ENCODE assay signal across 8 cellular contexts in the genomic region with DNA sequence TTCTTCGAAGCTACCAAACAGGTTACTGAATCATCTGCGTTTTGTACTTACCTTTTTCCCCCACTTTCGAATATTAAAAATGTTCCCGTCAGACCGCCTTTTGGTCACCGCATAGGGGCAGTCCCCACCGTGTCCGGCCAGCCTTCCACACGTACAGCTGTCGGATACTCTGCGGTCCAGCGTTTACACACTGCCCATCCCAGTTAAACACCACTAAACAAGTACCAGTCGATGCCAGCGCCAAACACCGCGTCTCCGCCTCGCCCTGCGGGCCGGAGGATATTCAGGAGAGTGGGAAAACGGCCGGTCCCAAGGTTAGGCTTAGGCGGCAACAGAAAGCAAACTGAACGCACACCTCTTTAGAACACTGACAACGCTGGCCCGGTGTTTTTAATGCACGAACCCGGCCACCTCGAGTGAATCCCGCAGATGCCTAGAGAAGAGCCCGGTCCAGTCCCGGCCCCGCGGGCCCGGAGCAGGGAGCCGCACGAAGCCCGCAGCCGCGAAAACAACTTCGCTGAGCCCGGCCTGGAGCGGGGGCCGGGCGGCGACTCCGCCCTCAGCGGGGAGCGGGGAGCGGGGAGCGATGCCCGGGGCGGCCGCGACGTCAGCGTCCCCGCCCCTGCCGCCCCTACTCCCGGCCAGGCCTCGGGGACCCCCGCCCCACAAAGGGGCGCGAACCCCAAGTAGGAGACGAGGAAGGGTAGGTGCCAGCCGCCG. TPM values are rescaled to one million over a fixed set of nuclear protein-coding genes. Genes with fewer than 3 reads are reported as not detected.
DNase-seq lines count a peak whose midpoint lies in the region; ATAC-seq and TF ChIP-seq lines count a peak whose summit lies in the region.

No MANE protein-coding gene starts in this region.

- TF ChIP-seq POLR2A in Peyer's patch (IDR thresholded peaks at IDR 0.05) (peak in 1 of 2 donors; percentile 46), transverse colon (IDR thresholded peaks at IDR 0.05) (peak; percentile 54)

- H2BK15ac ChIP-seq in mesenchymal stem cell (ENCODE audit: low read depth, poor library complexity, severe bottlenecking): peak overlapping the region; percentile 60

- H3K4ac ChIP-seq in mesenchymal stem cell (ENCODE audit: low read depth in 1 of 2, low read length in 2 of 2): peak overlapping the region; percentile 27 to 35

- H4K91ac ChIP-seq in mesenchymal stem cell (ENCODE audit: low read length): peak overlapping the region; percentile 72

- H3K4me3 Mint-ChIP-seq in CD8-positive, alpha-beta T cell: peak overlapping the region; percentile 90

- ATAC-seq in CD8-positive, alpha-beta T cell: peak; percentile 29
- ATAC-seq in GM18858 (IDR thresholded peaks at IDR 0.05; ENCODE audit: unreplicated experiment): peak; percentile 11
- ATAC-seq in HG03159 (IDR thresholded peaks at IDR 0.05; ENCODE audit: unreplicated experiment): peak; percentile 23

- H2BK120ac ChIP-seq in mesenchymal stem cell (ENCODE audit: low read depth, low read length): peak overlapping the region; percentile 89

- peak overlapping the region; percentile 9 for H2BK5ac ChIP-seq in mesenchymal stem cell (ENCODE audit: low read depth, low read length, poor library complexity, severe bottlenecking)

- POLR2A ChIA-PET in CD8-positive, alpha-beta T cell (lab: Charles Lee): interaction anchor here (1.0 to 2.7 kb wide), 4 partner anchors 9 to 33 kb away, joined by 5 to 31 read pairs (median 7); partner anchors contain the start of genes KLHL21 and ZBTB48

- H3K9me3 ChIP-seq in CD8-positive, alpha-beta T cell (ENCODE audit: low read length): no peaks in the 10 kb centered on the region
- no peaks in the 10 kb centered on the region for H3K9me3 ChIP-seq in Peyer's patch
- H3K9me3 ChIP-seq in duodenal mucosa (ENCODE audit: control insufficient read depth in 1 of 2, low read length in 2 of 2): no peaks in the 10 kb centered on the region
- no peaks in the 10 kb centered on the region for H3K9me3 ChIP-seq in mesenchymal stem cell (ENCODE audit: control insufficient read depth, low read length)
- H3K9me3 ChIP-seq in transverse colon: no peaks in the 10 kb centered on the region

- TF ChIP-seq EP300 in transverse colon (IDR thresholded peaks at IDR 0.05; ENCODE audit: low read depth): no peak

- no peak overlapping the region for H3K14ac ChIP-seq in mesenchymal stem cell (ENCODE audit: low read length in 2 of 2)

- peaks cover 6% of the 10 kb centered on the region for H3K36me3 Mint-ChIP-seq in CD8-positive, alpha-beta T cell

- peak overlapping the region in 1 of 2 experiments; percentile 37 for H2BK12ac ChIP-seq in mesenchymal stem cell (ENCODE audit: low read length in 2 of 2)

- peaks cover 4% of the 10 kb centered on the region for H3K79me1 ChIP-seq in mesenchymal stem cell (replicated peaks; ENCODE audit: low read length, poor library complexity, severe bottlenecking)

- under 1% methylated on average over 37 of the region's 67 CpGs for WGBS in mesenchymal stem cell
- 0 to 1% methylated on average over 1 to 57 of the region's 67 CpGs for WGBS in transverse colon (ENCODE audit: low coverage in 1 of 2), 2 donors

- in situ Hi-C loops in transverse colon (cut with MboI; ENCODE audit: low pct_ligation_motif_present in 1 of 4, low pct_unique_long_range_greater_than_20kb in 1 of 4, low sequenced_read_pairs in 3 of 4): no loop called here

- H3K27ac ChIP-seq in CD8-positive, alpha-beta T cell (ENCODE audit: low read depth, low read length): peak overlapping the region; percentile 9
- H3K27ac ChIP-seq in Peyer's patch (peak overlapping the region; percentile 87 to 93 (median 92)), duodenal mucosa (ENCODE audit: low read depth, low read length) (peak overlapping the region; percentile 89), mesenchymal stem cell (ENCODE audit: low read length, poor library complexity, severe bottlenecking) (peak overlapping the region; percentile 51), transverse colon (peak overlapping the region; percentile 94 to 98 (median 96))

- H3K27me3 Mint-ChIP-seq in CD8-positive, alpha-beta T cell (ENCODE audit: low read depth): no peaks in the 10 kb centered on the region

- H3K27ac Mint-ChIP-seq in CD8-positive, alpha-beta T cell: peak overlapping the region; percentile 86

- no peak for TF ChIP-seq CTCF in CD8-positive, alpha-beta T cell (IDR thresholded peaks at IDR 0.05)
- TF ChIP-seq CTCF in Peyer's patch (IDR thresholded peaks at IDR 0.05) (no peak), transverse colon (IDR thresholded peaks at IDR 0.05) (peak in 1 of 5 experiments; percentile 12)

- no peaks in the 10 kb centered on the region for H3K9me3 Mint-ChIP-seq in CD8-positive, alpha-beta T cell

- H4K8ac ChIP-seq in mesenchymal stem cell (ENCODE audit: low read length): peak overlapping the region; percentile 75

- H3K4me1 ChIP-seq in CD8-positive, alpha-beta T cell (ENCODE audit: insufficient read depth, low read length): peaks cover 18% of the 10 kb centered on the region
- H3K4me1 ChIP-seq in Peyer's patch (peaks cover 0 to 11% (median 2%) of the 10 kb centered on the region in 4 donors), duodenal mucosa (ENCODE audit: control insufficient read depth in 1 of 2, insufficient read depth in 2 of 2, low read length in 2 of 2) (peaks cover 4% of the 10 kb centered on the region in 2 donors), mesenchymal stem cell (ENCODE audit: control insufficient read depth, insufficient read depth, low read depth, low read length) (peaks cover 8% of the 10 kb centered on the region), transverse colon (peaks cover 11 to 26% (median 22%) of the 10 kb centered on the region in 4 donors)

- H3K18ac ChIP-seq in mesenchymal stem cell (ENCODE audit: low read depth in 1 of 2, low read length in 2 of 2): peak overlapping the region; percentile 87 to 93

- H3K23ac ChIP-seq in mesenchymal stem cell (ENCODE audit: low read length in 2 of 2): peak overlapping the region in 1 of 2 experiments; percentile 89

- peak overlapping the region; percentile 90 to 92 for H3K9ac ChIP-seq in duodenal mucosa (ENCODE audit: low read depth in 1 of 2, low read length in 2 of 2)
- H3K9ac ChIP-seq in mesenchymal stem cell (ENCODE audit: low read length): peak overlapping the region; percentile 96

- peak overlapping the region; percentile 72 for H3K4me3 ChIP-seq in CD8-positive, alpha-beta T cell (ENCODE audit: low read depth, low read length)
- H3K4me3 ChIP-seq in Peyer's patch (peak overlapping the region; percentile 83 to 100 (median 92)), duodenal mucosa (ENCODE audit: low read depth in 1 of 2, low read length in 2 of 2) (peak overlapping the region; percentile 82 to 93), mesenchymal stem cell (ENCODE audit: insufficient read depth in 1 of 2, low read depth in 1 of 2, low read length in 2 of 2) (peak overlapping the region; percentile 70 to 100), transverse colon (peak overlapping the region; percentile 63 to 98 (median 84))

- DNase-seq in CD8-positive, alpha-beta T cell: no peak
- DNase-seq in Peyer's patch (peak in 2 of 3 donors; percentile 44 to 68), mesenchymal stem cell (peak; percentile 71), transverse colon (peak; percentile 69), amniotic stem cell (lab: John Stamatoyannopoulos, UW) (no peak)

- CTCF ChIA-PET in CD8-positive, alpha-beta T cell (lab: Charles Lee): interaction anchor here (1.0 to 1.5 kb wide), 4 partner anchors 10 to 59 kb away, joined by 3 to 4 read pairs (median 3); partner anchors contain the start of genes KLHL21 and NOL9

- intact Hi-C loops in CD8-positive, alpha-beta T cell (cut with DNase I, micrococcal nuclease): loop anchor here (1.0 to 10.0 kb wide), 6 partner anchors 10 to 418 kb away; partner anchors contain the start of genes ZBTB48 (in 2 of the 2), NOL9 (in 1 of the 2) and RPL22 (in 1 of the 2)
- intact Hi-C loops in transverse colon (cut with DNase I; ENCODE audit: low total_unique reads): no loop called here

- peaks cover 31% of the 10 kb centered on the region for H3K4me1 Mint-ChIP-seq in CD8-positive, alpha-beta T cell (ENCODE audit: low read depth)

- no peaks in the 10 kb centered on the region for H3K36me3 ChIP-seq in CD8-positive, alpha-beta T cell (ENCODE audit: insufficient read depth, low read length)
- peaks cover 0 to under 1% (median 0%) of the 10 kb centered on the region in 3 donors for H3K36me3 ChIP-seq in Peyer's patch
- no peaks in the 10 kb centered on the region for H3K36me3 ChIP-seq in duodenal mucosa (ENCODE audit: control insufficient read depth in 1 of 2, insufficient read depth in 2 of 2, low read length in 2 of 2)
- H3K36me3 ChIP-seq in mesenchymal stem cell (ENCODE audit: control insufficient read depth in 1 of 2, insufficient read depth in 2 of 2, low read depth in 1 of 2, low read length in 2 of 2): peaks cover 4 to 5% of the 10 kb centered on the region in 2 experiments
- H3K36me3 ChIP-seq in transverse colon: no peaks in the 10 kb centered on the region

- no peaks in the 10 kb centered on the region for H3K27me3 ChIP-seq in CD8-positive, alpha-beta T cell (ENCODE audit: insufficient read depth, low read length)
- H3K27me3 ChIP-seq in Peyer's patch (no peaks in the 10 kb centered on the region), duodenal mucosa (ENCODE audit: control insufficient read depth in 1 of 2, insufficient read depth in 2 of 2, low read length in 2 of 2) (no peaks in the 10 kb centered on the region), mesenchymal stem cell (ENCODE audit: control insufficient read depth in 1 of 2, insufficient read depth in 1 of 2, low read length in 2 of 2) (no peaks in the 10 kb centered on the region), transverse colon (no peaks in the 10 kb centered on the region)

- peak overlapping the region; percentile 75 for H3K4me2 ChIP-seq in mesenchymal stem cell (ENCODE audit: low read length, poor library complexity, severe bottlenecking)

- H2AFZ ChIP-seq in mesenchymal stem cell (ENCODE audit: low read depth, low read length): no peak overlapping the region

- H2AK5ac ChIP-seq in mesenchymal stem cell (ENCODE audit: low read length, severe bottlenecking): no peak overlapping the region

RNA-seq across cellular contexts. Expression of gene PHF13, which starts 0.7 kb away (rescaled TPM):
- 1 to 10 TPM; 3.3 to 3.5 TPM for total RNA-seq in CD8-positive, alpha-beta T cell
- 1 to 10 TPM; 3.3 to 7.4 (median 6.0) TPM for total RNA-seq in Peyer's patch
- polyA plus RNA-seq in mesenchymal stem cell (2013, experiment 1 of 2): 16.0 TPM
- polyA plus RNA-seq in mesenchymal stem cell (2013, experiment 2 of 2): 15.7 TPM
- total RNA-seq in transverse colon: 10 to 100 TPM in 2 of 4 donors, 1 to 10 TPM in 2; 8.7 to 17.3 (median 10.3) TPM

RNA-seq across cellular contexts. Expression of gene KLHL21, which starts 10.1 kb away (rescaled TPM):
- total RNA-seq in CD8-positive, alpha-beta T cell: 10 to 100 TPM; 33.3 to 33.4 TPM
- 10 to 100 TPM; 14.4 to 25.1 (median 18.2) TPM for total RNA-seq in Peyer's patch
- 10.4 TPM for polyA plus RNA-seq in mesenchymal stem cell (2013, experiment 1 of 2)
- polyA plus RNA-seq in mesenchymal stem cell (2013, experiment 2 of 2): 10.7 TPM
- 10 to 100 TPM; 23.6 to 67.7 (median 36.1) TPM for total RNA-seq in transverse colon

RNA-seq across cellular contexts. Expression of gene THAP3, which starts 11.9 kb away (rescaled TPM):
- total RNA-seq in CD8-positive, alpha-beta T cell: 10 to 100 TPM; 13.9 to 14.4 TPM
- total RNA-seq in Peyer's patch (10 to 100 TPM in 3 of 4 donors, 1 to 10 TPM in 1; 9.9 to 22.8 (median 18.8) TPM), transverse colon (10 to 100 TPM in 2 of 4 donors, 1 to 10 TPM in 2; 7.5 to 21.0 (median 13.2) TPM)
- polyA plus RNA-seq in mesenchymal stem cell (2013, experiment 1 of 2): 13.9 TPM
- polyA plus RNA-seq in mesenchymal stem cell (2013, experiment 2 of 2): 12.8 TPM

RNA-seq across cellular contexts. Expression of gene ZBTB48, which starts 33.0 kb away (rescaled TPM):
- total RNA-seq in CD8-positive, alpha-beta T cell: 10 to 100 TPM; 31.9 to 35.0 TPM
- 10 to 100 TPM; 27.0 to 80.9 (median 38.2) TPM for total RNA-seq in Peyer's patch
- 12.8 TPM for polyA plus RNA-seq in mesenchymal stem cell (2013, experiment 1 of 2)
- polyA plus RNA-seq in mesenchymal stem cell (2013, experiment 2 of 2): 11.6 TPM
- total RNA-seq in transverse colon: 10 to 100 TPM; 18.3 to 37.7 (median 30.5) TPM

RNA-seq across cellular contexts. Expression of gene TAS1R1, which starts 57.7 kb away (rescaled TPM):
- total RNA-seq in CD8-positive, alpha-beta T cell: not detected
- not detected for total RNA-seq in Peyer's patch
- not detected for polyA plus RNA-seq in mesenchymal stem cell (2013, experiment 1 of 2)
- polyA plus RNA-seq in mesenchymal stem cell (2013, experiment 2 of 2): not detected
- under 1 TPM in 1 of 4 donors, not detected in 3; 0.48 TPM for total RNA-seq in transverse colon

Comparison
In these comparisons a context has a peak if more than half of its experiments do, and no peak if none do; other contexts are left out.
1. DNase-seq: peak in Peyer's patch (2 of 3), mesenchymal stem cell (single experiment) and transverse colon (single experiment); none in CD8-positive, alpha-beta T cell (0 of 7) and amniotic stem cell (single experiment).
2. H3K27ac ChIP-seq: peak in every context shown above with its lines; median percentile 96 in transverse colon; 92 in Peyer's patch; 89 in duodenal mucosa; 51 in mesenchymal stem cell; 9 in CD8-positive, alpha-beta T cell.
3. Peak in every context shown above with its lines, with median percentiles within 50 percentile points of each other: ATAC-seq and H3K4me3 ChIP-seq.